13 cellular contexts compared by ENCODE assay signal in genomic region chr1:229059671-229060079, GRCh38.
DNase-seq lines count a peak whose midpoint lies in the region; ATAC-seq, FAIRE-seq and TF ChIP-seq lines count a peak whose summit lies in the region.
"Had no signal": no experiment of that assay in that cellular context is flagged by ENCODE, and none has a peak within 500 bp of the region (broad histone marks: within the 10 kb centered on the region; RNA-seq: fewer than 3 reads in every experiment).

No MANE protein-coding gene starts in this region.

- H3K4me1 Mint-ChIP-seq in activated naive CD8-positive, alpha-beta T cell treated with anti-CD3 and anti-CD28 coated beads, Interleukin-2, amount 10 ng/mL, durations not matched to agents 7 days and 5 days, result peaks cover 31% of the 10 kb centered on the region
- peaks cover 36% of the 10 kb centered on the region for H3K4me1 Mint-ChIP-seq in activated naive CD8-positive, alpha-beta T cell treated with anti-CD3 and anti-CD28 coated beads for 36 hours
- peaks cover 17% of the 10 kb centered on the region for H3K4me1 Mint-ChIP-seq in Caco-2 (ENCODE audit: low read depth, unreplicated experiment)

- H3K4me1 ChIP-seq in pancreas (peaks cover 6 to 23% (median 20%) of the 10 kb centered on the region in 3 donors), aorta (ENCODE audit: control insufficient read depth in 1 of 2, insufficient read depth in 2 of 2, low read length in 2 of 2) (peaks cover 0 to 2% of the 10 kb centered on the region in 2 donors), Caco-2 (no peaks in the 10 kb centered on the region)

- H3K4me3 ChIP-seq in foreskin fibroblast (ENCODE audit: low read depth in 1 of 2, low read length in 2 of 2) (no peak overlapping the region), pancreas (no peak overlapping the region), aorta (ENCODE audit: low read length in 2 of 2) (no peak overlapping the region), Caco-2 (ENCODE audit: low read depth, low read length) (no peak overlapping the region)
- H3K4me3 ChIP-seq: GM12878 had no signal

- intact Hi-C loops in pancreas (cut with DNase I) (no loop called here), aorta (cut with DNase I) (no loop called here), Caco-2 (cut with micrococcal nuclease; ENCODE audit: unreplicated experiment) (loop anchor here (10.0 kb wide), 1 partner anchor 165 kb away; no protein-coding TSS in a partner anchor)

- no peaks in the 10 kb centered on the region for H3K36me3 ChIP-seq in pancreas
- H3K36me3 ChIP-seq in aorta (ENCODE audit: control insufficient read depth in 1 of 2, insufficient read depth in 2 of 2, low read length in 1 of 2), result no peaks in the 10 kb centered on the region
- no peaks in the 10 kb centered on the region for H3K36me3 ChIP-seq in Caco-2 (ENCODE audit: control insufficient read depth, insufficient read depth, low read length)

- H3K27me3 ChIP-seq in pancreas (no peaks in the 10 kb centered on the region), aorta (ENCODE audit: control insufficient read depth in 1 of 2, insufficient read depth in 2 of 2, low read length in 1 of 2) (no peaks in the 10 kb centered on the region), Caco-2 (replicated peaks; ENCODE audit: control insufficient read depth, insufficient read depth, low read length) (no peaks in the 10 kb centered on the region)

- no peak for DNase-seq in activated naive CD8-positive, alpha-beta T cell treated with anti-CD3 and anti-CD28 coated beads, Interleukin-2, amount 10 ng/mL, durations not matched to agents 7 days and 5 days
- DNase-seq in activated naive CD8-positive, alpha-beta T cell treated with anti-CD3 and anti-CD28 coated beads for 36 hours, result no peak
- DNase-seq in foreskin fibroblast (peak; percentile 10 to 27), pancreas (no peak), aorta (peak; percentile 74 to 83), Caco-2 (no peak), DMS 273 (lab: John Stamatoyannopoulos, UW; ENCODE audit: unreplicated experiment) (no peak)
- DNase-seq in activated effector memory CD4-positive, alpha-beta T cell treated with Interleukin-2 at 50 U/mL for 16 hours, result no peak
- DNase-seq: activated CD8-positive, alpha-beta memory T cell treated with anti-CD3 and anti-CD28 coated beads, Interleukin-2, amount 50 U/mL, for 48 hours; NCI-H2029 treated with DMSO at 0.1 percent for 48 hours; SW 1271 had no signal

- no peaks in the 10 kb centered on the region for H3K27me3 Mint-ChIP-seq in activated naive CD8-positive, alpha-beta T cell treated with anti-CD3 and anti-CD28 coated beads, Interleukin-2, amount 10 ng/mL, durations not matched to agents 7 days and 5 days
- H3K27me3 Mint-ChIP-seq in activated naive CD8-positive, alpha-beta T cell treated with anti-CD3 and anti-CD28 coated beads for 36 hours, result no peaks in the 10 kb centered on the region
- no peaks in the 10 kb centered on the region for H3K27me3 Mint-ChIP-seq in Caco-2 (ENCODE audit: insufficient read depth, unreplicated experiment)

- BruUV-seq in Caco-2 (replicated peaks; lab: Mats Ljungman, UMichigan), result no TSS peak

- H3K27ac Mint-ChIP-seq in activated naive CD8-positive, alpha-beta T cell treated with anti-CD3 and anti-CD28 coated beads, Interleukin-2, amount 10 ng/mL, durations not matched to agents 7 days and 5 days, result peak overlapping the region; percentile 48
- H3K27ac Mint-ChIP-seq in activated naive CD8-positive, alpha-beta T cell treated with anti-CD3 and anti-CD28 coated beads for 36 hours, result no peak overlapping the region
- H3K27ac Mint-ChIP-seq in Caco-2 (ENCODE audit: unreplicated experiment), result no peak overlapping the region

- ATAC-seq in activated naive CD8-positive, alpha-beta T cell treated with anti-CD3 and anti-CD28 coated beads, Interleukin-2, amount 10 ng/mL, durations not matched to agents 7 days and 5 days (ENCODE audit: low read depth), result peak; percentile 18
- ATAC-seq in pancreas (peak; percentile 48 to 76 (median 66)), aorta (ENCODE audit: low FRiP score) (peak; percentile 89)
- ATAC-seq: GM12878 had no signal

- H3K27ac ChIP-seq in pancreas, result peak overlapping the region in 1 of 4 donors; percentile 15
- H3K27ac ChIP-seq in aorta (ENCODE audit: low read depth in 1 of 2, low read length in 2 of 2), result no peak overlapping the region

- CTCF ChIA-PET in Caco-2 (lab: Charles Lee), result no interaction called here

- TF ChIP-seq CTCF in foreskin fibroblast (IDR thresholded peaks at IDR 0.05; ENCODE audit: low read depth, low read length) (no peak), pancreas (IDR thresholded peaks at IDR 0.05) (no peak), Caco-2 (IDR thresholded peaks at IDR 0.05; ENCODE audit: insufficient read depth in 1 of 2, low read depth in 1 of 2, low read length in 1 of 2, severe bottlenecking in 1 of 2, unreplicated experiment in 1 of 2) (no peak)

- POLR2A ChIA-PET in activated naive CD8-positive, alpha-beta T cell treated with anti-CD3 and anti-CD28 coated beads, Interleukin-2, amount 10 ng/mL, durations not matched to agents 7 days and 5 days (lab: Charles Lee), result no interaction called here
- POLR2A ChIA-PET in Caco-2 (lab: Charles Lee), result no interaction called here

- no peaks in the 10 kb centered on the region for H3K9me3 ChIP-seq in pancreas
- H3K9me3 ChIP-seq in aorta (ENCODE audit: control insufficient read depth, low read length), result no peaks in the 10 kb centered on the region
- no peaks in the 10 kb centered on the region for H3K9me3 ChIP-seq in Caco-2

- peaks cover 2% of the 10 kb centered on the region for H3K36me3 Mint-ChIP-seq in activated naive CD8-positive, alpha-beta T cell treated with anti-CD3 and anti-CD28 coated beads, Interleukin-2, amount 10 ng/mL, durations not matched to agents 7 days and 5 days
- H3K36me3 Mint-ChIP-seq in activated naive CD8-positive, alpha-beta T cell treated with anti-CD3 and anti-CD28 coated beads for 36 hours, result no peaks in the 10 kb centered on the region
- no peaks in the 10 kb centered on the region for H3K36me3 Mint-ChIP-seq in Caco-2 (ENCODE audit: insufficient read depth, unreplicated experiment)

- WGBS in pancreas, 2 donors, result 19 to 21% methylated on average over 9 of the region's 9 CpGs
- 2 to 4% methylated on average over 9 of the region's 9 CpGs for WGBS in aorta, 2 donors

- peak overlapping the region; percentile 18 for H3K4me3 Mint-ChIP-seq in activated naive CD8-positive, alpha-beta T cell treated with anti-CD3 and anti-CD28 coated beads, Interleukin-2, amount 10 ng/mL, durations not matched to agents 7 days and 5 days
- H3K4me3 Mint-ChIP-seq in activated naive CD8-positive, alpha-beta T cell treated with anti-CD3 and anti-CD28 coated beads for 36 hours, result no peak overlapping the region
- no peak overlapping the region for H3K4me3 Mint-ChIP-seq in Caco-2 (ENCODE audit: unreplicated experiment)

- H3K9me3 Mint-ChIP-seq in activated naive CD8-positive, alpha-beta T cell treated with anti-CD3 and anti-CD28 coated beads, Interleukin-2, amount 10 ng/mL, durations not matched to agents 7 days and 5 days, result no peaks in the 10 kb centered on the region
- H3K9me3 Mint-ChIP-seq in activated naive CD8-positive, alpha-beta T cell treated with anti-CD3 and anti-CD28 coated beads for 36 hours, result no peaks in the 10 kb centered on the region
- no peaks in the 10 kb centered on the region for H3K9me3 Mint-ChIP-seq in Caco-2 (ENCODE audit: unreplicated experiment)

- FAIRE-seq in pancreas (lab: Jason Lieb, UNC), result no peak
- FAIRE-seq: endometrium, GM12878 had no signal

Comparison
In these comparisons a context has a peak if more than half of its experiments do, and no peak if none do; other contexts are left out.
1. ATAC-seq: peak in every context shown above with its lines; median percentile 89 in aorta; 66 in pancreas; 18 in activated naive CD8-positive, alpha-beta T cell treated with anti-CD3 and anti-CD28 coated beads, Interleukin-2, amount 10 ng/mL, durations not matched to agents 7 days and 5 days.
2. DNase-seq: peak in foreskin fibroblast (2 of 2) and aorta (2 of 2); none in activated naive CD8-positive, alpha-beta T cell treated with anti-CD3 and anti-CD28 coated beads, Interleukin-2, amount 10 ng/mL, durations not matched to agents 7 days and 5 days (single experiment), activated naive CD8-positive, alpha-beta T cell treated with anti-CD3 and anti-CD28 coated beads for 36 hours (single experiment), pancreas (0 of 6), Caco-2 (0 of 2), DMS 273 (single experiment) and activated effector memory CD4-positive, alpha-beta T cell treated with Interleukin-2 at 50 U/mL for 16 hours (single experiment).